ENCODE assay signal across 38 cellular contexts in genomic region chr18:59400407-59400806, GRCh38.
"Had no signal": no experiment of that assay in that cellular context is flagged by ENCODE, and none has a peak within 500 bp of the region (broad histone marks: within the 10 kb centered on the region; RNA-seq: fewer than 3 reads in every experiment).

No MANE protein-coding gene starts in this region.

- H3K9me3 ChIP-seq: adrenal gland, ascending aorta, body of pancreas, breast epithelium had no signal

- H3K27ac Mint-ChIP-seq: activated naive CD4-positive, alpha-beta T cell treated with anti-CD3 and anti-CD28 coated beads for 36 hours; activated naive CD4-positive, alpha-beta T cell treated with anti-CD3 and anti-CD28 coated beads, Interleukin-2, amount 10 ng/mL, durations not matched to agents 7 days and 5 days; activated naive CD4-positive, alpha-beta T cell treated with anti-CD3 and anti-CD28 coated beads, Interleukin-2, amount 50 U/mL, for 24 hours; activated naive CD4-positive, alpha-beta T cell treated with anti-CD3 and anti-CD28 coated beads, Interleukin-2, amount 50 U/mL, for 72 hours; activated naive CD8-positive, alpha-beta T cell; activated naive CD8-positive, alpha-beta T cell treated with anti-CD3 and anti-CD28 coated beads for 36 hours; activated naive CD8-positive, alpha-beta T cell treated with anti-CD3 and anti-CD28 coated beads, Interleukin-2, amount 10 ng/mL, durations not matched to agents 7 days and 5 days; activated naive CD8-positive, alpha-beta T cell treated with anti-CD3 and anti-CD28 coated beads, Interleukin-2, amount 50 U/mL, for 24 hours; activated T-cell treated with anti-CD3 and anti-CD28 coated beads, Interleukin-2, amount 50 U/mL, for 24 hours; activated T-cell treated with anti-CD3 and anti-CD28 coated beads, Interleukin-2, amount 50 U/mL, for 72 hours; activated T-helper 1 cell treated with anti-CD3 and anti-CD28 coated beads, Interleukin-12 subunit alpha, Interleukin-12 subunit beta, Interleukin-2, Interleukin-4 antibody, amounts not matched to agents 30 ng/mL and 10 ng/mL and 1 ng/mL, durations not matched to agents 14 hours and 24 hours and 36 hours; activated T-helper 17 cell treated with anti-CD3 and anti-CD28 coated beads, Interleukin-2, amount 50 U/mL, for 72 hours; activated T-helper 2 cell treated with anti-CD3 and anti-CD28 coated beads, Interferon-gamma antibody, Interleukin-2, Interleukin-4, amounts not matched to agents 10 μg/mL and 5 μg/mL and 100 μg/mL, durations not matched to agents 14 hours and 24 hours and 36 hours had no signal

- ATAC-seq: activated naive CD4-positive, alpha-beta T cell treated with anti-CD3 and anti-CD28 coated beads, Interleukin-2, amount 50 U/mL, for 72 hours; activated naive CD8-positive, alpha-beta T cell treated with anti-CD3 and anti-CD28 coated beads, Interleukin-2, amount 50 U/mL, for 24 hours; activated T-cell treated with anti-CD3 and anti-CD28 coated beads, Interleukin-2, amount 50 U/mL, for 4 hours; activated T-cell treated with anti-CD3 and anti-CD28 coated beads, Interleukin-2, amount 50 U/mL, for 72 hours; activated T-helper 17 cell treated with anti-CD3 and anti-CD28 coated beads, Interleukin-2, amount 50 U/mL, for 72 hours; body of pancreas had no signal

- H3K27ac ChIP-seq: adrenal gland, ascending aorta, body of pancreas, brain microvascular endothelial cell, breast epithelium, cardiac muscle cell had no signal

- H3K4me3 Mint-ChIP-seq: activated naive CD4-positive, alpha-beta T cell treated with anti-CD3 and anti-CD28 coated beads for 36 hours; activated naive CD4-positive, alpha-beta T cell treated with anti-CD3 and anti-CD28 coated beads, Interleukin-2, amount 10 ng/mL, durations not matched to agents 7 days and 5 days; activated naive CD4-positive, alpha-beta T cell treated with anti-CD3 and anti-CD28 coated beads, Interleukin-2, amount 50 U/mL, for 24 hours; activated naive CD8-positive, alpha-beta T cell; activated naive CD8-positive, alpha-beta T cell treated with anti-CD3 and anti-CD28 coated beads for 36 hours; activated naive CD8-positive, alpha-beta T cell treated with anti-CD3 and anti-CD28 coated beads, Interleukin-2, amount 10 ng/mL, durations not matched to agents 7 days and 5 days; activated naive CD8-positive, alpha-beta T cell treated with anti-CD3 and anti-CD28 coated beads, Interleukin-2, amount 50 U/mL, for 24 hours; activated T-cell treated with anti-CD3 and anti-CD28 coated beads, Interleukin-2, amount 50 U/mL, for 24 hours; activated T-cell treated with anti-CD3 and anti-CD28 coated beads, Interleukin-2, amount 50 U/mL, for 4 hours; activated T-cell treated with anti-CD3 and anti-CD28 coated beads, Interleukin-2, amount 50 U/mL, for 72 hours; activated T-helper 1 cell treated with anti-CD3 and anti-CD28 coated beads, Interleukin-12 subunit alpha, Interleukin-12 subunit beta, Interleukin-2, Interleukin-4 antibody, amounts not matched to agents 30 ng/mL and 10 ng/mL and 1 ng/mL, durations not matched to agents 14 hours and 24 hours and 36 hours; activated T-helper 17 cell treated with anti-CD3 and anti-CD28 coated beads, Interleukin-2, amount 50 U/mL, for 72 hours; brain; central memory CD8-positive, alpha-beta T cell had no signal

- DNase-seq: activated effector memory CD4-positive, alpha-beta T cell treated with anti-CD3 and anti-CD28 coated beads, Interleukin-2, amount 50 U/mL, for 16 hours; activated effector memory CD4-positive, alpha-beta T cell treated with Interleukin-2 at 50 U/mL for 16 hours; activated gamma-delta T cell; activated gamma-delta T cell treated with Interleukin-2 at 50 U/mL for 16 hours; activated naive CD4-positive, alpha-beta T cell; activated naive CD4-positive, alpha-beta T cell treated with anti-CD3 and anti-CD28 coated beads for 36 hours; activated naive CD4-positive, alpha-beta T cell treated with anti-CD3 and anti-CD28 coated beads, Interleukin-2, amount 10 ng/mL, durations not matched to agents 7 days and 5 days; activated naive CD4-positive, alpha-beta T cell treated with anti-CD3 and anti-CD28 coated beads, Interleukin-2, amount 50 U/mL, for 16 hours; activated naive CD4-positive, alpha-beta T cell treated with Interleukin-2 at 50 U/mL for 16 hours; activated naive CD8-positive, alpha-beta T cell treated with anti-CD3 and anti-CD28 coated beads for 36 hours; activated naive CD8-positive, alpha-beta T cell treated with anti-CD3 and anti-CD28 coated beads, Interleukin-2, amount 10 ng/mL, durations not matched to agents 7 days and 5 days; activated naive CD8-positive, alpha-beta T cell treated with anti-CD3 and anti-CD28 coated beads, Interleukin-2, amount 50 U/mL, for 24 hours; activated T-cell treated with anti-CD3 and anti-CD28 coated beads, Interleukin-2, amount 50 U/mL, for 1 hour; activated T-cell treated with anti-CD3 and anti-CD28 coated beads, Interleukin-2, amount 50 U/mL, for 24 hours; activated T-cell treated with anti-CD3 and anti-CD28 coated beads, Interleukin-2, amount 50 U/mL, for 4 hours; activated T-cell treated with anti-CD3 and anti-CD28 coated beads, Interleukin-2, amount 50 U/mL, for 48 hours; activated T-cell treated with anti-CD3 and anti-CD28 coated beads, Interleukin-2, amount 50 U/mL, for 72 hours; adrenal gland; amniotic stem cell; amygdala; anterior cingulate cortex; aorta; body of pancreas; brain microvascular endothelial cell; caudate nucleus; central memory CD4-positive, alpha-beta T cell; cerebellar nuclear complex had no signal

- H3K4me3 ChIP-seq: adrenal gland, ascending aorta, body of pancreas, breast epithelium, cardiac muscle cell had no signal

- H3K9me3 Mint-ChIP-seq: activated naive CD4-positive, alpha-beta T cell treated with anti-CD3 and anti-CD28 coated beads for 36 hours; activated naive CD4-positive, alpha-beta T cell treated with anti-CD3 and anti-CD28 coated beads, Interleukin-2, amount 10 ng/mL, durations not matched to agents 7 days and 5 days; activated naive CD4-positive, alpha-beta T cell treated with anti-CD3 and anti-CD28 coated beads, Interleukin-2, amount 50 U/mL, for 24 hours; activated naive CD4-positive, alpha-beta T cell treated with anti-CD3 and anti-CD28 coated beads, Interleukin-2, amount 50 U/mL, for 72 hours; activated naive CD8-positive, alpha-beta T cell treated with anti-CD3 and anti-CD28 coated beads for 36 hours; activated naive CD8-positive, alpha-beta T cell treated with anti-CD3 and anti-CD28 coated beads, Interleukin-2, amount 10 ng/mL, durations not matched to agents 7 days and 5 days; activated naive CD8-positive, alpha-beta T cell treated with anti-CD3 and anti-CD28 coated beads, Interleukin-2, amount 50 U/mL, for 24 hours; activated T-cell treated with anti-CD3 and anti-CD28 coated beads, Interleukin-2, amount 50 U/mL, for 24 hours; activated T-cell treated with anti-CD3 and anti-CD28 coated beads, Interleukin-2, amount 50 U/mL, for 4 hours; activated T-cell treated with anti-CD3 and anti-CD28 coated beads, Interleukin-2, amount 50 U/mL, for 72 hours; activated T-helper 1 cell treated with anti-CD3 and anti-CD28 coated beads, Interleukin-12 subunit alpha, Interleukin-12 subunit beta, Interleukin-2, Interleukin-4 antibody, amounts not matched to agents 30 ng/mL and 10 ng/mL and 1 ng/mL, durations not matched to agents 14 hours and 24 hours and 36 hours; activated T-helper 17 cell treated with anti-CD3 and anti-CD28 coated beads, Interleukin-2, amount 50 U/mL, for 72 hours; activated T-helper 2 cell treated with anti-CD3 and anti-CD28 coated beads, Interferon-gamma antibody, Interleukin-2, Interleukin-4, amounts not matched to agents 10 μg/mL and 5 μg/mL and 100 μg/mL, durations not matched to agents 14 hours and 24 hours and 36 hours; central memory CD8-positive, alpha-beta T cell had no signal

- H3K4me1 ChIP-seq: adrenal gland, ascending aorta, body of pancreas, breast epithelium had no signal

- H3K27me3 ChIP-seq: adrenal gland, ascending aorta, body of pancreas, brain microvascular endothelial cell, breast epithelium had no signal

- H3K36me3 Mint-ChIP-seq: activated naive CD4-positive, alpha-beta T cell treated with anti-CD3 and anti-CD28 coated beads, Interleukin-2, amount 10 ng/mL, durations not matched to agents 7 days and 5 days; activated naive CD4-positive, alpha-beta T cell treated with anti-CD3 and anti-CD28 coated beads, Interleukin-2, amount 50 U/mL, for 24 hours; activated naive CD4-positive, alpha-beta T cell treated with anti-CD3 and anti-CD28 coated beads, Interleukin-2, amount 50 U/mL, for 72 hours; activated naive CD8-positive, alpha-beta T cell; activated naive CD8-positive, alpha-beta T cell treated with anti-CD3 and anti-CD28 coated beads for 36 hours; activated naive CD8-positive, alpha-beta T cell treated with anti-CD3 and anti-CD28 coated beads, Interleukin-2, amount 10 ng/mL, durations not matched to agents 7 days and 5 days; brain had no signal

- H3K36me3 ChIP-seq: adrenal gland, ascending aorta, brain microvascular endothelial cell, breast epithelium, cardiac muscle cell had no signal
